In genomic region chr16:74987027-74987681, GRCh38 we compare ENCODE assay signal across 29 cellular contexts.
"Had no signal": no experiment of that assay in that cellular context is flagged by ENCODE, and none has a peak within 500 bp of the region (broad histone marks: within the 10 kb centered on the region; RNA-seq: fewer than 3 reads in every experiment).

No MANE protein-coding gene starts in this region.

- H3K9me3 ChIP-seq: adrenal gland, body of pancreas, esophagus squamous epithelium, gastroesophageal sphincter had no signal

- H3K27me3 ChIP-seq: adrenal gland, body of pancreas, esophagus squamous epithelium, gastroesophageal sphincter had no signal

- ATAC-seq: activated CD4-positive, alpha-beta T cell treated with anti-CD3 and anti-CD28 coated beads for 36 hours; activated CD8-positive, alpha-beta memory T cell treated with anti-CD3 and anti-CD28 coated beads, Interleukin-2, amount 10 ng/mL, durations not matched to agents 7 days and 5 days; activated CD8-positive, alpha-beta T cell treated with anti-CD3 and anti-CD28 coated beads, Interleukin-2, amount 10 ng/mL, durations not matched to agents 7 days and 5 days; activated naive CD8-positive, alpha-beta T cell treated with anti-CD3 and anti-CD28 coated beads, Interleukin-2, amount 50 U/mL, for 24 hours; body of pancreas; effector memory CD8-positive, alpha-beta T cell; gastroesophageal sphincter had no signal

- FAIRE-seq: colon had no signal

- H3K36me3 ChIP-seq: adrenal gland, esophagus squamous epithelium, gastroesophageal sphincter had no signal

- H3K4me3 ChIP-seq: adrenal gland, body of pancreas, esophagus squamous epithelium, gastroesophageal sphincter had no signal

- DNase-seq: activated CD4-positive, alpha-beta memory T cell treated with anti-CD3 and anti-CD28 coated beads for 36 hours; activated CD4-positive, alpha-beta T cell treated with anti-CD3 and anti-CD28 coated beads for 36 hours; activated CD4-positive, alpha-beta T cell treated with anti-CD3 and anti-CD28 coated beads, Interleukin-2, amount 10 ng/mL, durations not matched to agents 24 days and 14 days; activated CD4-positive, CD25-positive, alpha-beta regulatory T cell; activated CD4-positive, CD25-positive, alpha-beta regulatory T cell treated with anti-CD3 and anti-CD28 coated beads, Interleukin-2, amount 50 U/mL, for 72 hours; activated CD8-positive, alpha-beta memory T cell treated with anti-CD3 and anti-CD28 coated beads, Interleukin-2, amount 10 ng/mL, durations not matched to agents 7 days and 5 days; activated CD8-positive, alpha-beta memory T cell treated with anti-CD3 and anti-CD28 coated beads, Interleukin-2, amount 50 U/mL, for 4 hours; activated CD8-positive, alpha-beta T cell treated with anti-CD3 and anti-CD28 coated beads, Interleukin-2, amount 10 ng/mL, durations not matched to agents 7 days and 5 days; activated effector memory CD4-positive, alpha-beta T cell treated with anti-CD3 and anti-CD28 coated beads, Interleukin-2, amount 50 U/mL, for 16 hours; activated naive CD4-positive, alpha-beta T cell treated with anti-CD3 and anti-CD28 coated beads for 36 hours; activated naive CD8-positive, alpha-beta T cell treated with anti-CD3 and anti-CD28 coated beads for 36 hours; activated naive CD8-positive, alpha-beta T cell treated with anti-CD3 and anti-CD28 coated beads, Interleukin-2, amount 50 U/mL, for 24 hours; activated T-cell treated with anti-CD3 and anti-CD28 coated beads, Interleukin-2, amount 50 U/mL, for 1 hour; activated T-cell treated with anti-CD3 and anti-CD28 coated beads, Interleukin-2, amount 50 U/mL, for 48 hours; amygdala; aorta; body of pancreas; caudate nucleus; cortex of kidney; dermis blood vessel endothelial cell; effector CD4-positive, alpha-beta T cell; effector memory CD8-positive, alpha-beta T cell; esophagus squamous epithelium; foreskin melanocyte; T-helper 2 cell had no signal

- H3K27ac ChIP-seq: body of pancreas, epithelial cell of prostate, esophagus squamous epithelium, gastroesophageal sphincter had no signal
